ENCODE assay signal across 25 cellular contexts in genomic region chr12:124047045-124047566, GRCh38.
"Had no signal": no experiment of that assay in that cellular context is flagged by ENCODE, and none has a peak within 500 bp of the region (broad histone marks: within the 10 kb centered on the region; RNA-seq: fewer than 3 reads in every experiment).

No MANE protein-coding gene starts in this region.

- H3K4me3 ChIP-seq: coronary artery, dorsolateral prefrontal cortex, esophagus muscularis mucosa, gastroesophageal sphincter, heart left ventricle, hepatocyte, left lung, lower lobe of right lung had no signal

- H3K4me1 Mint-ChIP-seq: immature natural killer cell, memory B cell had no signal

- H3K27ac ChIP-seq: coronary artery, esophagus muscularis mucosa, foreskin keratinocyte, gastroesophageal sphincter, heart left ventricle, hepatocyte, left lung, lower lobe of right lung had no signal

- DNase-seq: dermis blood vessel endothelial cell; dorsolateral prefrontal cortex; effector CD4-positive, alpha-beta T cell; effector memory CD4-positive, alpha-beta T cell; heart left ventricle; hypothalamus; immature natural killer cell; left cardiac atrium; left lung; left ventricle myocardium superior; lower lobe of right lung; mesendoderm; midbrain; naive thymus-derived CD4-positive, alpha-beta T cell had no signal

- H3K36me3 ChIP-seq: esophagus muscularis mucosa, gastroesophageal sphincter, heart left ventricle, left lung, lower lobe of right lung had no signal

- H3K4me3 Mint-ChIP-seq: immature natural killer cell; memory B cell; naive thymus-derived CD4-positive, alpha-beta T cell had no signal

- FAIRE-seq: colon, endometrium, frontal cortex, islet of Langerhans, keratinocyte had no signal

- H3K4me2 ChIP-seq: hepatocyte had no signal

- H3K27ac Mint-ChIP-seq: immature natural killer cell; memory B cell; naive thymus-derived CD4-positive, alpha-beta T cell had no signal

- H3K27me3 ChIP-seq: dorsolateral prefrontal cortex, esophagus muscularis mucosa, foreskin keratinocyte, gastroesophageal sphincter, heart left ventricle, hepatocyte, left lung had no signal

- H3K4me1 ChIP-seq: foreskin keratinocyte, gastroesophageal sphincter, lower lobe of right lung had no signal

- H3K79me2 ChIP-seq: hepatocyte had no signal

- ATAC-seq: gastroesophageal sphincter; heart left ventricle; left cardiac atrium; left lung; left ventricle myocardium superior; naive thymus-derived CD4-positive, alpha-beta T cell had no signal

- H2AFZ ChIP-seq: hepatocyte had no signal
